1 cellular context compared by ENCODE assay signal in the genomic region with DNA sequence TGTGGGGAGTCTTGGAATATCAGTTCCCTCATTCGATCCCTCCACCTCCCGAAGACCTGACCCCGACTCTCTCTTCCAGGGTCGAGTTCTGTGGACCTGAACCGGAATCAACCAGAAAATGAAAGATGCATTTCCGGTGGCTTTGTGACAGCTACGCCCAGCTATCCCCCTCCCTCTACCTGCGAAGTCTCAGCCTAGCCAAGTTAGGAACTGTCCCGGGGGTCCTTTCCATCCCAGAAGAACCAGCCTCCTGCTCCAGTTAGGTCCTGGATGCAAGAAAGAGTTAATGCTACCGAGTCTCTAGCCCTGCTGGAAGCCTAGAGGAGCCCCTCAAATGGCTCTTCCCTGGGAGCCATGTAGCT.
TF ChIP-seq lines count a peak whose summit lies in the region.

No MANE protein-coding gene starts in this region.

TF ChIP-seq in HEK293, 187 proteins besides CTCF, POLR2A, EP300 and RAD21 (continued from another document):
- TF ChIP-seq ZNF133 (tag by site-specific recombination; IDR thresholded peaks at IDR 0.05) (no peak), ZNF221 (tag by site-specific recombination; IDR thresholded peaks at IDR 0.05; ENCODE audit: borderline replicate concordance) (no peak), ZFP37 (tag by site-specific recombination; IDR thresholded peaks at IDR 0.05) (no peak)
